15 cellular contexts compared by ENCODE assay signal in the genomic region with DNA sequence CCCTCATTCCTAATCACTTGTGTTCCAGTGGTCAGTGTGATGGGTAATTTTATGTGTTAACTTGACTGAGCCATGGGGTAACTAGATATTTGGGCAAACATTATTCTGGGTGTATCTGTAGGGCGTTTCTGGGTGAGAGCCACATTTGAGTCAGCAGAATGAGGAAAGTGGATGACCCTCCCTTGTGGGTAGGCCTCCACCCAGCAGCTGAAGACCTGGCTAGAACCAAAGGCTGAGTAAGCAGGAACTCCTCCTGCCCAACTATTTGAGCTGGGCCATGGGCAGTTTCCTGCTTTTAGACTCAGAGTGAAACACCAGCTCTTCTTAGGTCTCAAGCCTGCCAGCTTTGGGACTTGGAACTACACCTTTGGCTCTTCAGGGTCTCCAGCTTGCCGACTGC.
DNase-seq lines count a peak whose midpoint lies in the region; ATAC-seq and TF ChIP-seq lines count a peak whose summit lies in the region.
"Had no signal": no experiment of that assay in that cellular context is flagged by ENCODE, and none has a peak within 500 bp of the region (broad histone marks: within the 10 kb centered on the region; RNA-seq: fewer than 3 reads in every experiment).

No MANE protein-coding gene starts in this region.

- no peak overlapping the region for H3K27ac Mint-ChIP-seq in progenitor cell of endocrine pancreas
- H3K27ac Mint-ChIP-seq: T-helper 2 cell treated with Interferon-gamma antibody and Interleukin-4, amounts not matched to agents 5 μg/mL and 100 μg/mL, for 36 hours had no signal

- H3K9me3 Mint-ChIP-seq in progenitor cell of endocrine pancreas (ENCODE audit: low read depth): no peaks in the 10 kb centered on the region
- H3K9me3 Mint-ChIP-seq: neural crest cell; stimulated activated naive CD8-positive, alpha-beta T cell treated with anti-CD3 and anti-CD28 coated beads, Interleukin-15, amount 100 ng/mL, for 72 hours had no signal

- H3K4me1 ChIP-seq in lower lobe of right lung: peaks cover 21% of the 10 kb centered on the region

- H3K27me3 ChIP-seq in lower lobe of right lung (ENCODE audit: low read depth): no peaks in the 10 kb centered on the region
- H3K27me3 ChIP-seq: adrenal gland had no signal

- no peak overlapping the region for H3K27ac ChIP-seq in lower lobe of right lung
- H3K27ac ChIP-seq: adrenal gland, C4-2B had no signal

- no peaks in the 10 kb centered on the region for H3K36me3 Mint-ChIP-seq in progenitor cell of endocrine pancreas (ENCODE audit: insufficient read depth)

- no peak overlapping the region for H3K4me3 Mint-ChIP-seq in progenitor cell of endocrine pancreas (ENCODE audit: low read depth)
- H3K4me3 Mint-ChIP-seq: neural crest cell; stimulated activated naive CD8-positive, alpha-beta T cell treated with anti-CD3 and anti-CD28 coated beads, Interleukin-15, amount 100 ng/mL, for 72 hours; T-helper 2 cell treated with Interferon-gamma antibody and Interleukin-4, amounts not matched to agents 5 μg/mL and 100 μg/mL, for 36 hours had no signal

- H3K36me3 ChIP-seq in lower lobe of right lung: no peaks in the 10 kb centered on the region
- H3K36me3 ChIP-seq: adrenal gland had no signal

- ATAC-seq in lower lobe of right lung (peak; percentile 35 to 68), GM21390 (IDR thresholded peaks at IDR 0.05; ENCODE audit: unreplicated experiment) (no peak)
- ATAC-seq: stimulated activated naive CD8-positive, alpha-beta T cell treated with anti-CD3 and anti-CD28 coated beads, Interleukin-15, amount 100 ng/mL, for 72 hours had no signal

- peaks cover 28% of the 10 kb centered on the region for H3K4me1 Mint-ChIP-seq in progenitor cell of endocrine pancreas (ENCODE audit: low read depth)
- H3K4me1 Mint-ChIP-seq: stimulated activated naive CD8-positive, alpha-beta T cell treated with anti-CD3 and anti-CD28 coated beads, Interleukin-15, amount 100 ng/mL, for 72 hours had no signal

- no peaks in the 10 kb centered on the region for H3K9me3 ChIP-seq in lower lobe of right lung
- H3K9me3 ChIP-seq: adrenal gland had no signal

- no peak for TF ChIP-seq CTCF in AG09319 (IDR thresholded peaks at IDR 0.05; ENCODE audit: low read depth, low read length)
- TF ChIP-seq CTCF in choroid plexus epithelial cell (conservative IDR thresholded peaks at IDR 0.05; ENCODE audit: low read depth, low read length): no peak
- no peak for TF ChIP-seq CTCF in lower lobe of right lung (IDR thresholded peaks at IDR 0.05)
- TF ChIP-seq CTCF in progenitor cell of endocrine pancreas (IDR thresholded peaks at IDR 0.05; ENCODE audit: unreplicated experiment): no peak

- DNase-seq in AG09319 (ENCODE audit: extremely low read depth, low read depth) (peak; percentile 47), M059J (ENCODE audit: low read depth) (peak; percentile 70), choroid plexus epithelial cell (ENCODE audit: low read depth) (peak; percentile 17), lower lobe of right lung (no peak), occipital lobe (lab: John Stamatoyannopoulos, UW) (no peak), progenitor cell of endocrine pancreas (ENCODE audit: low spot score, unreplicated experiment) (no peak), HuH-7.5 (ENCODE audit: low spot score) (no peak)
- DNase-seq: activated CD8-positive, alpha-beta memory T cell treated with anti-CD3 and anti-CD28 coated beads, Interleukin-2, amount 50 U/mL, for 4 hours; NCI-H1092 treated with DMSO at 0.1 percent for 48 hours; stimulated activated naive CD8-positive, alpha-beta T cell treated with anti-CD3 and anti-CD28 coated beads, Interleukin-15, amount 100 ng/mL, for 72 hours had no signal

- H3K4me3 ChIP-seq in choroid plexus epithelial cell (ENCODE audit: low read depth, low read length) (no peak overlapping the region), lower lobe of right lung (no peak overlapping the region)
- H3K4me3 ChIP-seq: adrenal gland had no signal

- intact Hi-C loops in lower lobe of right lung (cut with DNase I): no loop called here

- H3K27me3 Mint-ChIP-seq in progenitor cell of endocrine pancreas: peaks cover 11% of the 10 kb centered on the region

Comparison
In these comparisons a context has a peak if more than half of its experiments do, and no peak if none do; other contexts are left out.
1. DNase-seq: peak in AG09319 (single experiment), M059J (single experiment) and choroid plexus epithelial cell (single experiment); none in lower lobe of right lung (single experiment), occipital lobe (single experiment), progenitor cell of endocrine pancreas (single experiment) and HuH-7.5 (single experiment).